In genomic region chr7:92594746-92595145, GRCh38 we compare ENCODE assay signal across 13 cellular contexts. TPM values are rescaled to one million over a fixed set of nuclear protein-coding genes. Genes with fewer than 3 reads are reported as not detected.
DNase-seq lines count a peak whose midpoint lies in the region; ATAC-seq and TF ChIP-seq lines count a peak whose summit lies in the region.
"Had no signal": no experiment of that assay in that cellular context is flagged by ENCODE, and none has a peak within 500 bp of the region (broad histone marks: within the 10 kb centered on the region; RNA-seq: fewer than 3 reads in every experiment).

No MANE protein-coding gene starts in this region.

- no peaks in the 10 kb centered on the region for H3K36me3 ChIP-seq in HCT116 (ENCODE audit: control insufficient read depth in 1 of 2, insufficient read depth in 2 of 2, low read length in 2 of 2)
- no peaks in the 10 kb centered on the region for H3K36me3 ChIP-seq in RWPE2 (ENCODE audit: low read depth)
- no peaks in the 10 kb centered on the region for H3K36me3 ChIP-seq in osteoblast (ENCODE audit: insufficient read depth, low read length)
- H3K36me3 ChIP-seq: HAP-1 had no signal

- no peaks in the 10 kb centered on the region for H3K9me2 ChIP-seq in HCT116 (ENCODE audit: insufficient read depth)

- peaks cover 0 to 17% of the 10 kb centered on the region in 2 experiments; a peak in 3 of 4 replicates for H3K4me1 ChIP-seq in HCT116 (ENCODE audit: control insufficient read depth in 1 of 2, insufficient read depth in 2 of 2, low read length in 2 of 2)
- H3K4me1 ChIP-seq in RWPE2 (ENCODE audit: insufficient read depth, poor library complexity, severe bottlenecking) = peaks cover 5% of the 10 kb centered on the region
- peaks cover 6% of the 10 kb centered on the region for H3K4me1 ChIP-seq in osteoblast (ENCODE audit: insufficient read depth, low read length)
- H3K4me1 ChIP-seq: HAP-1 had no signal

- H3K4me3 Mint-ChIP-seq in activated naive CD8-positive, alpha-beta T cell treated with anti-CD3 and anti-CD28 coated beads, Interleukin-2, amount 50 U/mL, for 24 hours = no peak overlapping the region
- H3K4me3 Mint-ChIP-seq in activated naive CD8-positive, alpha-beta T cell treated with anti-CD3 and anti-CD28 coated beads for 36 hours = no peak overlapping the region
- H3K4me3 Mint-ChIP-seq in mesothelial cell of epicardium = no peak overlapping the region
- H3K4me3 Mint-ChIP-seq: B cell; CD4-positive, alpha-beta memory T cell had no signal

- H3K27me3 ChIP-seq in HCT116 (ENCODE audit: insufficient read depth, low read length) (no peaks in the 10 kb centered on the region), RWPE2 (ENCODE audit: insufficient read depth, poor library complexity, severe bottlenecking) (no peaks in the 10 kb centered on the region), osteoblast (ENCODE audit: insufficient read depth, low read length) (no peaks in the 10 kb centered on the region)

- no peak overlapping the region for H3K4me3 ChIP-seq in HCT116 (replicated peaks in 1 of 2; ENCODE audit: low read depth in 1 of 2, low read length in 2 of 2)
- H3K4me3 ChIP-seq in RWPE2 (ENCODE audit: severe bottlenecking) = no peak overlapping the region
- no peak overlapping the region for H3K4me3 ChIP-seq in osteoblast (ENCODE audit: insufficient read depth, low read length)
- H3K4me3 ChIP-seq: HAP-1 had no signal

- H3K79me2 ChIP-seq in HCT116 (ENCODE audit: insufficient read depth, low read length) (peaks cover 4% of the 10 kb centered on the region), osteoblast (ENCODE audit: insufficient read depth, low read length) (peaks cover under 1% of the 10 kb centered on the region)

- H3K4me2 ChIP-seq in HCT116 (ENCODE audit: low read length) (no peak overlapping the region), osteoblast (ENCODE audit: insufficient read depth, low read length) (peak overlapping the region; percentile 44)

- H2AFZ ChIP-seq in HCT116 (ENCODE audit: low read depth, low read length, poor library complexity, severe bottlenecking) (peak overlapping the region; percentile 48), osteoblast (ENCODE audit: low read length) (no peak overlapping the region)

- H4K20me1 ChIP-seq in HCT116 (ENCODE audit: insufficient read depth) = no peaks in the 10 kb centered on the region
- H4K20me1 ChIP-seq in osteoblast (ENCODE audit: insufficient read depth, low read length) = peaks cover under 1% of the 10 kb centered on the region

- no peaks in the 10 kb centered on the region for H3K9me3 ChIP-seq in HCT116 (ENCODE audit: control insufficient read depth in 1 of 2, insufficient read depth in 1 of 2, low read depth in 1 of 2, low read length in 2 of 2)
- no peaks in the 10 kb centered on the region for H3K9me3 ChIP-seq in RWPE2 (ENCODE audit: severe bottlenecking)
- no peaks in the 10 kb centered on the region for H3K9me3 ChIP-seq in osteoblast (ENCODE audit: low read depth, low read length)
- H3K9me3 ChIP-seq: HAP-1 had no signal

- POLR2A ChIA-PET in HCT116 (lab: Charles Lee) = no interaction called here

- no peak overlapping the region for H3K9ac ChIP-seq in HCT116 (ENCODE audit: low read length)

- no peaks in the 10 kb centered on the region for H3K9me3 Mint-ChIP-seq in activated naive CD8-positive, alpha-beta T cell treated with anti-CD3 and anti-CD28 coated beads, Interleukin-2, amount 50 U/mL, for 24 hours
- no peaks in the 10 kb centered on the region for H3K9me3 Mint-ChIP-seq in activated naive CD8-positive, alpha-beta T cell treated with anti-CD3 and anti-CD28 coated beads for 36 hours
- no peaks in the 10 kb centered on the region for H3K9me3 Mint-ChIP-seq in mesothelial cell of epicardium
- H3K9me3 Mint-ChIP-seq: CD4-positive, alpha-beta memory T cell had no signal

- intact Hi-C loops in HCT116 (cut with micrococcal nuclease) = no loop called here

- no peaks in the 10 kb centered on the region for H3K36me3 Mint-ChIP-seq in activated naive CD8-positive, alpha-beta T cell treated with anti-CD3 and anti-CD28 coated beads, Interleukin-2, amount 50 U/mL, for 24 hours (ENCODE audit: low read depth)
- no peaks in the 10 kb centered on the region for H3K36me3 Mint-ChIP-seq in activated naive CD8-positive, alpha-beta T cell treated with anti-CD3 and anti-CD28 coated beads for 36 hours
- no peaks in the 10 kb centered on the region for H3K36me3 Mint-ChIP-seq in mesothelial cell of epicardium

- RAD21 ChIA-PET in HCT116 (lab: Charles Lee; ENCODE audit: low non-redundant PET in 1 of 2, low total read pairs in 2 of 2, uncharacterized antibody in 2 of 2, unreplicated experiment in 2 of 2) = no interaction called here

- peak overlapping the region; percentile 61 for H3K27ac Mint-ChIP-seq in activated naive CD8-positive, alpha-beta T cell treated with anti-CD3 and anti-CD28 coated beads, Interleukin-2, amount 50 U/mL, for 24 hours
- H3K27ac Mint-ChIP-seq in activated naive CD8-positive, alpha-beta T cell treated with anti-CD3 and anti-CD28 coated beads for 36 hours = no peak overlapping the region
- no peak overlapping the region for H3K27ac Mint-ChIP-seq in mesothelial cell of epicardium
- H3K27ac Mint-ChIP-seq: B cell had no signal

- no peak for DNase-seq in activated naive CD8-positive, alpha-beta T cell treated with anti-CD3 and anti-CD28 coated beads, Interleukin-2, amount 50 U/mL, for 24 hours
- no peak for DNase-seq in activated naive CD8-positive, alpha-beta T cell treated with anti-CD3 and anti-CD28 coated beads for 36 hours
- DNase-seq in HCT116 (ENCODE audit: low read depth, low spot score) (no peak), RWPE2 (ENCODE audit: low spot score) (no peak), osteoblast (ENCODE audit: insufficient read length, low spot score, missing footprints) (no peak), KBM-7 (no peak), mesothelial cell of epicardium (ENCODE audit: low spot score in 2 of 2, unreplicated experiment in 2 of 2) (no peak)
- no peak for DNase-seq in activated CD4-positive, alpha-beta T cell treated with anti-CD3 and anti-CD28 coated beads for 48 hours
- DNase-seq: C1 segment of cervical spinal cord; CD4-positive, alpha-beta memory T cell; DMS79 had no signal

- in situ Hi-C loops in KBM-7 (cut with MboI; ENCODE audit: low pct_unique_long_range_greater_than_20kb, low sequenced_read_pairs) = no loop called here

- no peak for TF ChIP-seq POLR2A in HCT116 (IDR thresholded peaks at IDR 0.05; ENCODE audit: borderline replicate concordance, extremely low read depth, insufficient read depth, insufficient read length)

- peaks cover 13% of the 10 kb centered on the region for H3K4me1 Mint-ChIP-seq in activated naive CD8-positive, alpha-beta T cell treated with anti-CD3 and anti-CD28 coated beads, Interleukin-2, amount 50 U/mL, for 24 hours
- peaks cover 6% of the 10 kb centered on the region for H3K4me1 Mint-ChIP-seq in activated naive CD8-positive, alpha-beta T cell treated with anti-CD3 and anti-CD28 coated beads for 36 hours
- H3K4me1 Mint-ChIP-seq in mesothelial cell of epicardium = no peaks in the 10 kb centered on the region

- H3K27ac ChIP-seq in HCT116 (ENCODE audit: low read depth, low read length) = no peak overlapping the region; the same call in 1 of the 2 replicates
- peak overlapping the region; percentile 26 for H3K27ac ChIP-seq in RWPE2 (ENCODE audit: poor library complexity, severe bottlenecking)
- H3K27ac ChIP-seq in osteoblast (ENCODE audit: low read depth, low read length) = no peak overlapping the region

- CTCF ChIA-PET in HCT116 (lab: Charles Lee) = interaction anchor here (1.4 kb wide), 1 partner anchor 15 kb away, joined by 3 read pairs; no protein-coding TSS in a partner anchor

- no peak for ATAC-seq in activated naive CD8-positive, alpha-beta T cell treated with anti-CD3 and anti-CD28 coated beads, Interleukin-2, amount 50 U/mL, for 24 hours
- ATAC-seq in HCT116 (no peak), RWPE2 (ENCODE audit: low read depth) (no peak)

- no TSS peak for BruUV-seq in HCT116 (replicated peaks; lab: Mats Ljungman, UMichigan)

- no peaks in the 10 kb centered on the region for H3K27me3 Mint-ChIP-seq in activated naive CD8-positive, alpha-beta T cell treated with anti-CD3 and anti-CD28 coated beads, Interleukin-2, amount 50 U/mL, for 24 hours
- H3K27me3 Mint-ChIP-seq in activated naive CD8-positive, alpha-beta T cell treated with anti-CD3 and anti-CD28 coated beads for 36 hours = peaks cover 5% of the 10 kb centered on the region
- peaks cover 26% of the 10 kb centered on the region for H3K27me3 Mint-ChIP-seq in mesothelial cell of epicardium (ENCODE audit: low read depth)
- H3K27me3 Mint-ChIP-seq: B cell; CD4-positive, alpha-beta memory T cell had no signal

- TF ChIP-seq CTCF in HCT116 (IDR thresholded peaks at IDR 0.05 in 2 of 3, conservative IDR thresholded peaks at IDR 0.05 in 1 of 3; ENCODE audit: borderline replicate concordance in 1 of 3, insufficient read depth in 1 of 3, low read depth in 2 of 3, low read length in 2 of 3) = no peak
- TF ChIP-seq CTCF in RWPE2 (IDR thresholded peaks at IDR 0.05; ENCODE audit: poor library complexity, severe bottlenecking) = no peak
- TF ChIP-seq CTCF in osteoblast (IDR thresholded peaks at IDR 0.05; ENCODE audit: extremely low read depth, low read depth, low read length) = no peak
- TF ChIP-seq CTCF in mesothelial cell of epicardium (IDR thresholded peaks at IDR 0.05; ENCODE audit: unreplicated experiment) = no peak

- no peak for TF ChIP-seq RAD21 in HCT116 (IDR thresholded peaks at IDR 0.05; ENCODE audit: low read depth)

TF ChIP-seq in HCT116, 20 proteins besides CTCF, POLR2A, EP300 and RAD21 (continues in another document):
- TF ChIP-seq, protein P1, sequence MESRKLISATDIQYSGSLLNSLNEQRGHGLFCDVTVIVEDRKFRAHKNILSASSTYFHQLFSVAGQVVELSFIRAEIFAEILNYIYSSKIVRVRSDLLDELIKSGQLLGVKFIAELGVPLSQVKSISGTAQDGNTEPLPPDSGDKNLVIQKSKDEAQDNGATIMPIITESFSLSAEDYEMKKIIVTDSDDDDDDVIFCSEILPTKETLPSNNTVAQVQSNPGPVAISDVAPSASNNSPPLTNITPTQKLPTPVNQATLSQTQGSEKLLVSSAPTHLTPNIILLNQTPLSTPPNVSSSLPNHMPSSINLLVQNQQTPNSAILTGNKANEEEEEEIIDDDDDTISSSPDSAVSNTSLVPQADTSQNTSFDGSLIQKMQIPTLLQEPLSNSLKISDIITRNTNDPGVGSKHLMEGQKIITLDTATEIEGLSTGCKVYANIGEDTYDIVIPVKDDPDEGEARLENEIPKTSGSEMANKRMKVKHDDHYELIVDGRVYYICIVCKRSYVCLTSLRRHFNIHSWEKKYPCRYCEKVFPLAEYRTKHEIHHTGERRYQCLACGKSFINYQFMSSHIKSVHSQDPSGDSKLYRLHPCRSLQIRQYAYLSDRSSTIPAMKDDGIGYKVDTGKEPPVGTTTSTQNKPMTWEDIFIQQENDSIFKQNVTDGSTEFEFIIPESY (IDR thresholded peaks at IDR 0.05; ENCODE audit: extremely low read depth, insufficient replicate concordance, low read length) = no peak
- TF ChIP-seq EZH2phosphoT487 (IDR thresholded peaks at IDR 0.05; ENCODE audit: borderline replicate concordance) = no peak
- TF ChIP-seq CEBPB (IDR thresholded peaks at IDR 0.05; ENCODE audit: low read depth) = no peak
- no peak for TF ChIP-seq ZFX (IDR thresholded peaks at IDR 0.05)

RNA-seq across cellular contexts. Expression of gene FAM133B, which starts 4.6 kb away (rescaled TPM):
- total RNA-seq in activated naive CD8-positive, alpha-beta T cell treated with anti-CD3 and anti-CD28 coated beads for 36 hours = 10 to 100 TPM; 32.1 to 36.3 TPM
- total RNA-seq in HCT116 (2021; ENCODE audit: unreplicated experiment) (28.8 TPM), osteoblast (17.1 and 17.4 TPM in 2 replicates), mesothelial cell of epicardium (37.2 to 42.9 TPM (median 38.3 TPM) in 3 replicates)
- 7.2 and 9.0 TPM in 2 replicates for polyA plus RNA-seq in HCT116 (2012)
